Comparison of ENCODE assay signal across 8 cellular contexts in genomic region chr9:69173891-69174644, GRCh38. TPM values are rescaled to one million over a fixed set of nuclear protein-coding genes. Genes with fewer than 3 reads are reported as not detected.
DNase-seq lines count a peak whose midpoint lies in the region; ATAC-seq, FAIRE-seq and TF ChIP-seq lines count a peak whose summit lies in the region.

Gene TJP2 (plus strand): TSS chr9:69174277. CDS start chr9:69174373, 96 bp downstream.

- no peak for DNase-seq in AG04450 (ENCODE audit: low read depth, low spot score)
- DNase-seq in RPMI8226 = peak; percentile 70
- peak; percentile 67 to 84 (median 78) for DNase-seq in adrenal gland
- DNase-seq in cardiac septum (ENCODE audit: low spot score) = peak; percentile 92
- DNase-seq in D721Med (ENCODE audit: insufficient read length, low spot score) = no peak

- intact Hi-C loops in adrenal gland (cut with DNase I) = no loop called here
- intact Hi-C loops in cardiac septum (cut with DNase I) = loop anchor here (2.0 kb wide), 1 partner anchor 33 kb away; no protein-coding TSS in a partner anchor

- H3K9me3 ChIP-seq in AG04450 (ENCODE audit: control insufficient read depth, insufficient read depth, low read length) (no peaks in the 10 kb centered on the region), adrenal gland (replicated peaks in 1 of 3) (no peaks in the 10 kb centered on the region), parathyroid adenoma (ENCODE audit: control insufficient read depth, low read length) (no peaks in the 10 kb centered on the region)

- TF ChIP-seq POLR2A in adrenal gland (IDR thresholded peaks at IDR 0.05) = peak in 1 of 2 donors; percentile 41

- 0 to 2% (median 0%) methylated on average over 7 to 95 of the region's 95 CpGs; no CpG with 5 or more reads in 1 of the 4 donors for WGBS in adrenal gland, 4 donors

- H3K4me3 ChIP-seq in AG04450 (ENCODE audit: low read depth, low read length) (peak within 1 kb of the TSS; percentile 87), adrenal gland (peak within 1 kb of the TSS; percentile 18 to 66 (median 50)), parathyroid adenoma (ENCODE audit: low read depth, low read length) (peak within 1 kb of the TSS; percentile 19)

- H2AFZ ChIP-seq in parathyroid adenoma = peak within 1 kb of the TSS; percentile 77

- H3K4me2 ChIP-seq in parathyroid adenoma (ENCODE audit: low read length) = peak within 1 kb of the TSS; percentile 65

- H3K27ac ChIP-seq in AG04450 (ENCODE audit: low read depth, low read length) (peak within 1 kb of the TSS; percentile 89), adrenal gland (peak within 1 kb of the TSS in 4 of 5 donors; percentile 42 to 87 (median 77)), parathyroid adenoma (peak within 1 kb of the TSS; percentile 53)

- no peaks in the 10 kb centered on the region for H3K79me2 ChIP-seq in parathyroid adenoma

- H3K36me3 ChIP-seq in adrenal gland (replicated peaks in 1 of 2) (no peaks in the 10 kb centered on the region), parathyroid adenoma (ENCODE audit: control insufficient read depth, insufficient read depth, low read length) (no peaks in the 10 kb centered on the region)

- H3K27me3 ChIP-seq in AG04450 (ENCODE audit: control insufficient read depth, insufficient read depth, low read length) (no peaks in the 10 kb centered on the region), adrenal gland (no peaks in the 10 kb centered on the region), parathyroid adenoma (ENCODE audit: control insufficient read depth, insufficient read depth, low read length) (no peaks in the 10 kb centered on the region)

- FAIRE-seq in D721Med (lab: Jason Lieb, UNC) = no peak

- H3K9ac ChIP-seq in parathyroid adenoma = no peak within 1 kb of the TSS

- CTCF ChIA-PET in AG04450 (lab: Charles Lee) = interaction anchor here (0.9 kb wide), 2 partner anchors 19 to 49 kb away, joined by 3 read pairs; no protein-coding TSS in a partner anchor

- peak; percentile 25 for ATAC-seq in GM18858 (IDR thresholded peaks at IDR 0.05; ENCODE audit: unreplicated experiment)
- ATAC-seq in HG03039 (IDR thresholded peaks at IDR 0.05; ENCODE audit: unreplicated experiment) = peak; percentile 33

- POLR2A ChIA-PET in AG04450 (lab: Yijun Ruan, JAX) = interaction anchor here (0.8 to 1.5 kb wide), 5 partner anchors 13 to 128 kb away, joined by 3 to 6 read pairs (median 3); no protein-coding TSS in a partner anchor

- TF ChIP-seq CTCF in AG04450 (IDR thresholded peaks at IDR 0.05; ENCODE audit: low read depth, low read length) (no peak), adrenal gland (IDR thresholded peaks at IDR 0.05) (no peak), parathyroid adenoma (IDR thresholded peaks at IDR 0.05) (no peak), D721Med (IDR thresholded peaks at IDR 0.05; ENCODE audit: insufficient read depth, missing control alignments) (no peak)

- H3K4me1 ChIP-seq in adrenal gland (replicated peaks in 1 of 2) (peaks cover 6 to 33% of the 10 kb centered on the region in 2 donors), parathyroid adenoma (peaks cover 8% of the 10 kb centered on the region)

RNA-seq across cellular contexts. Expression of gene TJP2, which starts in this region (rescaled TPM):
- polyA plus RNA-seq in AG04450 (2011; rRNA removed) = 43.3 and 50.0 TPM in 2 replicates
- polyA minus RNA-seq in AG04450 (2011; rRNA and poly(A)+ RNA removed) = 43.0 and 43.7 TPM in 2 replicates
- total RNA-seq in adrenal gland = 100 to 1,000 TPM in 1 of 8 donors, 10 to 100 TPM in 7; 16.8 to 108 (median 48.5) TPM
- 10 to 100 TPM; 22.1 to 26.4 (median 23.2) TPM for polyA plus RNA-seq in adrenal gland
- total RNA-seq in cardiac septum = 67.0 TPM

Comparison
In these comparisons a context has a peak if more than half of its experiments do, and no peak if none do; other contexts are left out.
1. DNase-seq: peak in RPMI8226 (single experiment), adrenal gland (7 of 7) and cardiac septum (single experiment); none in AG04450 (single experiment) and D721Med (single experiment).
2. H3K4me3 ChIP-seq: peak in every context shown above with its lines; median percentile 87 in AG04450; 50 in adrenal gland; 19 in parathyroid adenoma.
3. Peak in every context shown above with its lines, with median percentiles within 50 percentile points of each other: H3K27ac ChIP-seq.